8 cellular contexts compared by ENCODE assay signal in the genomic region with DNA sequence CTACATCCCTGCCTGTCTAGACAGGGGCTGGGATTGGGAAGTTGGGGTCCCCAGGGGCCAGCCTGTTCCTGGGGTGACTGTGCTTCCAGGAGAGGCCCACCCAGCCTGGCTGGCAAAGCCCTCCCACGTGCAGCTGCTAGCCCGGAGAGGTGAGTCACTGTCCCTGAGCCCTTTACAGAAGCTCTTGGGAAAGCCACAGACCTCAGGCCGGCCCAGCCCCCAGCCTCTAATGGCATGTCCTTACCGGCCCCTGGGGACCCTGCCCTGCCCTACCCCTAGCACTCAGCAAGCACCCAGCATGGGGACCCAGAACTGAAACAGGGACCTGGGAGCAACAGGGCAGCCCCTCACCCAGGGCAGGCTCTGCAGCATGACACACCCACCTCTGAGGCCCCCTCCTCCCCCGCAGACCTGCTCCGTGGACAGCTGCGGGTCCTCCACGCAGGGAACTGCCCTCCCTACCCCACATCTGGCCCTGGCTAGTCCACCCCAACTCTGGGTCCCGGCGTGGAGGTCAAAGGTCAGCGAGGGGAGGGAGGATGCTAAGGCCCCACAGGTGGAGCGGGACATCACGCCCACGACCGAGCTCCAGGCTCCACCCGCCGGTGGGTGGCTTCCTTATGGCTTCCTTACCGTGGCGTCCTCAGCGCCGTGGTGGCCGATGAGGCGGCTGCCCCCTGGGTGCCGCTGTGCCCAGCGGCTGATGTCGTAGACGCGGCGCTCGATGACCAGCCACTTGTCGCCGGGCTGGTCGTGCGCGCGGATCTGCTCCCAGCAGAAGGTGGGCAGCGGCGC. TPM values are rescaled to one million over a fixed set of nuclear protein-coding genes. Genes with fewer than 3 reads are reported as not detected.
A peak's percentile ranks its signal among the peaks of the same experiment; 100 is the strongest.
DNase-seq lines count a peak whose midpoint lies in the region; ATAC-seq and TF ChIP-seq lines count a peak whose summit lies in the region.

No MANE protein-coding gene starts in this region.

- no peak overlapping the region for H3K23ac ChIP-seq in mesendoderm (ENCODE audit: low read length)

- no peak overlapping the region for H3K27ac ChIP-seq in mesendoderm (ENCODE audit: low read depth, low read length)
- peak overlapping the region; percentile 65 to 80 for H3K27ac ChIP-seq in testis

- no peak for TF ChIP-seq CTCF in testis (IDR thresholded peaks at IDR 0.05)

- H2BK5ac ChIP-seq in mesendoderm (ENCODE audit: low read length) = no peak overlapping the region

- peak overlapping the region; percentile 19 to 90 for H3K27ac Mint-ChIP-seq in effector memory CD8-positive, alpha-beta T cell

- H4K8ac ChIP-seq in mesendoderm (ENCODE audit: low read depth, low read length) = no peak overlapping the region

- ATAC-seq in GM21528 (IDR thresholded peaks at IDR 0.05; ENCODE audit: low FRiP score, unreplicated experiment) = peak; percentile 25
- ATAC-seq in effector memory CD8-positive, alpha-beta T cell (replicated peaks) = peak; percentile 22

- no peaks in the 10 kb centered on the region for H3K27me3 Mint-ChIP-seq in effector memory CD8-positive, alpha-beta T cell

- H3K79me1 ChIP-seq in mesendoderm (ENCODE audit: low read length) = no peaks in the 10 kb centered on the region

- no peaks in the 10 kb centered on the region for H3K9me3 ChIP-seq in testis

- no CpG with 5 or more reads among the region's 38 CpGs for WGBS in mesendoderm (ENCODE audit: extremely low coverage, insufficient coverage, low lambda C conversion rate)
- 5 to 10% methylated on average over 4 to 9 of the region's 38 CpGs for WGBS in testis, 2 donors

- TF ChIP-seq POLR2A in testis (IDR thresholded peaks at IDR 0.05) = no peak

- no peaks in the 10 kb centered on the region for H3K79me2 ChIP-seq in mesendoderm (ENCODE audit: control insufficient read depth, insufficient read depth, low read length)

- H2BK15ac ChIP-seq in mesendoderm (replicated peaks; ENCODE audit: low read depth) = no peak overlapping the region

- H3K9me3 Mint-ChIP-seq in effector memory CD8-positive, alpha-beta T cell = no peaks in the 10 kb centered on the region

- H3K4ac ChIP-seq in mesendoderm (ENCODE audit: low read depth, low read length) = no peak overlapping the region

- H3K4me1 ChIP-seq in mesendoderm (ENCODE audit: control insufficient read depth, low read depth, low read length) (peaks cover 3% of the 10 kb centered on the region), testis (peaks cover 13% of the 10 kb centered on the region)

- peak; percentile 60 for DNase-seq in D341Med (ENCODE audit: low spot score)
- DNase-seq in LHCN-M2 (ENCODE audit: low read depth) = peak; percentile 93
- DNase-seq in activated CD4-positive, alpha-beta T cell treated with anti-CD3 and anti-CD28 coated beads for 4 hours = peak; percentile 12 to 17
- DNase-seq in effector memory CD8-positive, alpha-beta T cell = peak in 2 of 3 experiments; percentile 13 to 21
- peak; percentile 73 for DNase-seq in mesendoderm
- peak; percentile 40 for DNase-seq in testis
- no peak for DNase-seq in OCI-M2 (lab: John Stamatoyannopoulos, UW; ENCODE audit: unreplicated experiment)

- H3K36me3 ChIP-seq in mesendoderm (ENCODE audit: control insufficient read depth, insufficient read depth, low read length) (no peaks in the 10 kb centered on the region), testis (ENCODE audit: low read depth, missing control alignments) (no peaks in the 10 kb centered on the region)

- no peak overlapping the region for H3K18ac ChIP-seq in mesendoderm (ENCODE audit: low read length)

- peak overlapping the region; percentile 61 for H3K9ac ChIP-seq in mesendoderm (ENCODE audit: low read length)

- H3K4me3 Mint-ChIP-seq in effector memory CD8-positive, alpha-beta T cell = peak overlapping the region; percentile 76 to 88

- H3K4me2 ChIP-seq in mesendoderm (ENCODE audit: low read length) = peak overlapping the region; percentile 94

- H4K5ac ChIP-seq in mesendoderm (ENCODE audit: low read length) = no peak overlapping the region

- H3K4me3 ChIP-seq in mesendoderm (ENCODE audit: low read length) (peak overlapping the region; percentile 44), testis (peak overlapping the region; percentile 79 to 85)

- peaks cover 3 to 4% of the 10 kb centered on the region in 2 donors for H3K4me1 Mint-ChIP-seq in effector memory CD8-positive, alpha-beta T cell (ENCODE audit: low read depth in 2 of 2)

- H3K27me3 ChIP-seq in mesendoderm (ENCODE audit: insufficient read depth, low read length, poor library complexity) (no peaks in the 10 kb centered on the region), testis (no peaks in the 10 kb centered on the region)

- H3K56ac ChIP-seq in mesendoderm (ENCODE audit: low read length) = peak overlapping the region; percentile 89

- no peak overlapping the region for H2BK120ac ChIP-seq in mesendoderm (ENCODE audit: low read depth, low read length)

- intact Hi-C loops in testis (cut with DNase I; ENCODE audit: low total_unique reads) = loop anchor here (5.0 kb wide), 1 partner anchor 212 kb away; no protein-coding TSS in a partner anchor

- no peak overlapping the region for H2AK5ac ChIP-seq in mesendoderm (ENCODE audit: low read length)

- peaks cover 4% of the 10 kb centered on the region for H3K36me3 Mint-ChIP-seq in effector memory CD8-positive, alpha-beta T cell (ENCODE audit: insufficient read depth)

RNA-seq across cellular contexts. Expression of a gene that starts 0.6 kb away (rescaled TPM):
- total RNA-seq in LHCN-M2 (2014; rRNA removed) = 293 and 313 TPM in 2 replicates
- 189 TPM for polyA plus RNA-seq in LHCN-M2 (2012)
- 14.4 TPM for polyA plus RNA-seq in mesendoderm (2013, experiment 1 of 2)
- polyA plus RNA-seq in mesendoderm (2013, experiment 2 of 2) = 13.9 TPM
- total RNA-seq in testis = 10 to 100 TPM; 50.6 to 88.5 TPM
- 20.5 TPM for polyA plus RNA-seq in testis (ENCODE audit: insufficient read depth, low read depth, low replicate concordance)

RNA-seq across cellular contexts. Expression of a gene that starts 26.6 kb away (rescaled TPM):
- total RNA-seq in LHCN-M2 (2014; rRNA removed) (2.4 and 4.8 TPM in 2 replicates), testis (10 to 100 TPM; 57.7 to 65.8 TPM)
- 6.4 TPM for polyA plus RNA-seq in LHCN-M2 (2012)
- polyA plus RNA-seq in mesendoderm (2013, experiment 1 of 2) = 1.4 TPM
- 2.3 TPM for polyA plus RNA-seq in mesendoderm (2013, experiment 2 of 2)
- polyA plus RNA-seq in testis (ENCODE audit: insufficient read depth, low read depth, low replicate concordance) = 88.2 TPM

RNA-seq across cellular contexts. Expression of a gene that starts 59.4 kb away (rescaled TPM):
- total RNA-seq in LHCN-M2 (2014; rRNA removed) (3.5 and 7.1 TPM in 2 replicates), testis (10 to 100 TPM; 21.0 to 33.4 TPM)
- polyA plus RNA-seq in LHCN-M2 (2012) = 3.2 TPM
- polyA plus RNA-seq in mesendoderm (2013, experiment 1 of 2) = 0.20 TPM
- polyA plus RNA-seq in mesendoderm (2013, experiment 2 of 2) = 0.28 TPM
- 9.2 TPM for polyA plus RNA-seq in testis (ENCODE audit: insufficient read depth, low read depth, low replicate concordance)

Comparison
In these comparisons a context has a peak if more than half of its experiments do, and no peak if none do; other contexts are left out.
1. RNA of a gene that starts 26.6 kb away (total RNA-seq): 57.7 to 65.8 TPM in testis; 2.4 to 4.8 TPM in LHCN-M2; every median in the first group is over 10 times any median in the second.